1 cellular context compared by ENCODE assay signal in genomic region chr16:18309159-18309558, GRCh38. TPM values are rescaled to one million over a fixed set of nuclear protein-coding genes. Genes with fewer than 3 reads are reported as not detected.
"Had no signal": no experiment of that assay in that cellular context is flagged by ENCODE, and none has a peak within 500 bp of the region (broad histone marks: within the 10 kb centered on the region; RNA-seq: fewer than 3 reads in every experiment).

No MANE protein-coding gene starts in this region.

RNA-seq across cellular contexts. Expression of gene NPIPA8, which starts 27.4 kb away (rescaled TPM):
- total RNA-seq: activated CD4-positive, alpha-beta memory T cell treated with anti-CD3 and anti-CD28 coated beads, Interleukin-2, amount 10 ng/mL, durations not matched to agents 7 days and 5 days had no signal
